8 cellular contexts compared by ENCODE assay signal in genomic region chr17:50094243-50094752, GRCh38. TPM values are rescaled to one million over a fixed set of nuclear protein-coding genes. Genes with fewer than 3 reads are reported as not detected.
DNase-seq lines count a peak whose midpoint lies in the region; ATAC-seq, FAIRE-seq and TF ChIP-seq lines count a peak whose summit lies in the region.

No MANE protein-coding gene starts in this region.

- peak overlapping the region; percentile 75 for H3K4me2 ChIP-seq in keratinocyte (ENCODE audit: control insufficient read depth, extremely low read depth, insufficient read depth, low read depth, low read length)

- peaks cover 39% of the 10 kb centered on the region for H4K20me1 ChIP-seq in keratinocyte (ENCODE audit: control insufficient read depth, extremely low read depth, insufficient read depth, low read length)

- peaks cover 16 to 19% of the 10 kb centered on the region in 2 experiments for H3K36me3 ChIP-seq in keratinocyte (ENCODE audit: control insufficient read depth in 2 of 2, extremely low read depth in 1 of 2, insufficient read depth in 2 of 2, low read length in 2 of 2)

- DNase-seq in DMS114 treated with DMSO at 0.1 percent for 48 hours (lab: John Stamatoyannopoulos, UW; ENCODE audit: unreplicated experiment): peak; percentile 58
- DNase-seq in NCI-H2227 treated with DMSO at 0.1 percent for 48 hours (lab: John Stamatoyannopoulos, UW): peak; percentile 89
- DNase-seq in activated CD4-positive, CD25-positive, alpha-beta regulatory T cell treated with anti-CD3 and anti-CD28 coated beads, Interleukin-2, amount 50 U/mL, for 16 hours (ENCODE audit: low read depth, low spot score): peak; percentile 86
- peak; percentile 96 for DNase-seq in cerebellar cortex (ENCODE audit: low spot score)
- DNase-seq in keratinocyte (ENCODE audit: low read depth, low spot score): no peak
- peak; percentile 93 for DNase-seq in stimulated activated CD4-positive, alpha-beta T cell treated with anti-CD3 and anti-CD28 coated beads, Interleukin-12 subunit alpha, Interleukin-12 subunit beta, amount 100 ng/mL, for 4 hours

- peak overlapping the region in 2 of 3 experiments; percentile 51 to 58 for H3K4me3 ChIP-seq in keratinocyte (ENCODE audit: control insufficient read depth in 2 of 3, extremely low read depth in 1 of 3, insufficient read depth in 2 of 3, low read depth in 1 of 3, low read length in 3 of 3)

- H3K9me3 ChIP-seq in keratinocyte (ENCODE audit: control insufficient read depth, low read depth, low read length): no peaks in the 10 kb centered on the region

- FAIRE-seq in keratinocyte (lab: Jason Lieb, UNC): no peak

- no peaks in the 10 kb centered on the region for H3K27me3 ChIP-seq in keratinocyte (ENCODE audit: control insufficient read depth, extremely low read depth, insufficient read depth, low read length)

- ATAC-seq in HG02885 (IDR thresholded peaks at IDR 0.05; ENCODE audit: poor library complexity, unreplicated experiment) (peak; percentile 44), GM21825 (IDR thresholded peaks at IDR 0.05; ENCODE audit: unreplicated experiment) (no peak)

- H3K27ac ChIP-seq in keratinocyte (ENCODE audit: control insufficient read depth, insufficient read depth, low read length): no peak overlapping the region

- dilution Hi-C loops in keratinocyte (cut with MboI; ENCODE audit: extremely low pct_ligation_motif_present, low sequenced_read_pairs): no loop called here

- no peaks in the 10 kb centered on the region for H3K79me2 ChIP-seq in keratinocyte (ENCODE audit: control insufficient read depth, insufficient read depth, low read length)

- H3K9me1 ChIP-seq in keratinocyte (ENCODE audit: control insufficient read depth, extremely low read depth, insufficient read depth, low read length): peaks cover 3% of the 10 kb centered on the region

- H3K4me1 ChIP-seq in keratinocyte (ENCODE audit: control insufficient read depth, extremely low read depth, insufficient read depth, low read length): peaks cover 15% of the 10 kb centered on the region

- peak; percentile 76 to 91 (median 82) for TF ChIP-seq CTCF in keratinocyte (optimal IDR thresholded peaks at IDR 0.05 in 1 of 3, IDR thresholded peaks at IDR 0.05 in 1 of 3, conservative IDR thresholded peaks at IDR 0.05 in 1 of 3; ENCODE audit: extremely low read depth in 1 of 3, insufficient read depth in 2 of 3, low read length in 3 of 3)

- no peak overlapping the region for H2AFZ ChIP-seq in keratinocyte (ENCODE audit: control insufficient read depth, low read length)

- H3K9ac ChIP-seq in keratinocyte (ENCODE audit: control insufficient read depth, extremely low read depth, insufficient read depth, low read length): no peak overlapping the region

RNA-seq across cellular contexts. Expression of gene PDK2, which starts 0.9 kb away (rescaled TPM):
- 7.5 to 24.1 TPM (median 8.6 TPM) in 3 replicates for polyA plus RNA-seq in keratinocyte
- 2.1 TPM for polyA plus RNA-seq in keratinocyte (2011; ENCODE audit: low read depth)
- polyA plus RNA-seq in keratinocyte (2011; cell fraction: cytosol; rRNA removed): 19.2 and 30.7 TPM in 2 replicates
- polyA plus RNA-seq in keratinocyte (2011; cell fraction: nucleus; rRNA removed): 21.7 and 30.4 TPM in 2 replicates
- 5.9 and 11.2 TPM in 2 replicates for polyA plus RNA-seq in keratinocyte (2012; ENCODE audit: low replicate concordance)
- polyA minus RNA-seq in keratinocyte: 21.8 to 28.3 TPM (median 21.9 TPM) in 3 replicates
- 18.8 TPM for polyA minus RNA-seq in keratinocyte (2011; cell fraction: cytosol; rRNA and poly(A)+ RNA removed)
- polyA minus RNA-seq in keratinocyte (2011; cell fraction: nucleus; rRNA and poly(A)+ RNA removed): 11.7 and 14.0 TPM in 2 replicates

RNA-seq across cellular contexts. Expression of gene SAMD14, which starts 35.7 kb away (rescaled TPM):
- 0.02 to 0.06 TPM in 2 of 3 replicates, not detected in the other for polyA plus RNA-seq in keratinocyte
- polyA plus RNA-seq in keratinocyte (2011; ENCODE audit: low read depth): not detected
- 0.06 TPM in 1 of 2 replicates, not detected in the other for polyA plus RNA-seq in keratinocyte (2011; cell fraction: cytosol; rRNA removed)
- polyA plus RNA-seq in keratinocyte (2011; cell fraction: nucleus; rRNA removed): 0.10 and 0.24 TPM in 2 replicates
- 0.08 and 0.16 TPM in 2 replicates for polyA plus RNA-seq in keratinocyte (2012; ENCODE audit: low replicate concordance)
- not detected in 3 replicates for polyA minus RNA-seq in keratinocyte
- polyA minus RNA-seq in keratinocyte (2011; cell fraction: cytosol; rRNA and poly(A)+ RNA removed): not detected
- not detected in 2 replicates for polyA minus RNA-seq in keratinocyte (2011; cell fraction: nucleus; rRNA and poly(A)+ RNA removed)

RNA-seq across cellular contexts. Expression of gene ITGA3, which starts 38.4 kb away (rescaled TPM):
- polyA plus RNA-seq in keratinocyte: 427 to 733 TPM (median 708 TPM) in 3 replicates
- 311 TPM for polyA plus RNA-seq in keratinocyte (2011; ENCODE audit: low read depth)
- polyA plus RNA-seq in keratinocyte (2011; cell fraction: cytosol; rRNA removed): 216 and 405 TPM in 2 replicates
- 1,779 and 2,144 TPM in 2 replicates for polyA plus RNA-seq in keratinocyte (2011; cell fraction: nucleus; rRNA removed)
- 460 and 965 TPM in 2 replicates for polyA plus RNA-seq in keratinocyte (2012; ENCODE audit: low replicate concordance)
- polyA minus RNA-seq in keratinocyte: 1,193 to 2,515 TPM (median 1,361 TPM) in 3 replicates
- 897 TPM for polyA minus RNA-seq in keratinocyte (2011; cell fraction: cytosol; rRNA and poly(A)+ RNA removed)
- 2,521 and 2,609 TPM in 2 replicates for polyA minus RNA-seq in keratinocyte (2011; cell fraction: nucleus; rRNA and poly(A)+ RNA removed)

RNA-seq across cellular contexts. Expression of gene PPP1R9B, which starts 56.2 kb away (rescaled TPM):
- 15.2 to 18.2 TPM (median 16.1 TPM) in 3 replicates for polyA plus RNA-seq in keratinocyte
- polyA plus RNA-seq in keratinocyte (2011; ENCODE audit: low read depth): 22.8 TPM
- 8.3 and 13.7 TPM in 2 replicates for polyA plus RNA-seq in keratinocyte (2011; cell fraction: cytosol; rRNA removed)
- polyA plus RNA-seq in keratinocyte (2011; cell fraction: nucleus; rRNA removed): 28.4 and 30.6 TPM in 2 replicates
- 14.4 and 28.8 TPM in 2 replicates for polyA plus RNA-seq in keratinocyte (2012; ENCODE audit: low replicate concordance)
- polyA minus RNA-seq in keratinocyte: 16.8 to 19.3 TPM (median 18.8 TPM) in 3 replicates
- polyA minus RNA-seq in keratinocyte (2011; cell fraction: cytosol; rRNA and poly(A)+ RNA removed): 31.7 TPM
- 12.8 and 15.4 TPM in 2 replicates for polyA minus RNA-seq in keratinocyte (2011; cell fraction: nucleus; rRNA and poly(A)+ RNA removed)
